8 cellular contexts compared by ENCODE assay signal in the genomic region with DNA sequence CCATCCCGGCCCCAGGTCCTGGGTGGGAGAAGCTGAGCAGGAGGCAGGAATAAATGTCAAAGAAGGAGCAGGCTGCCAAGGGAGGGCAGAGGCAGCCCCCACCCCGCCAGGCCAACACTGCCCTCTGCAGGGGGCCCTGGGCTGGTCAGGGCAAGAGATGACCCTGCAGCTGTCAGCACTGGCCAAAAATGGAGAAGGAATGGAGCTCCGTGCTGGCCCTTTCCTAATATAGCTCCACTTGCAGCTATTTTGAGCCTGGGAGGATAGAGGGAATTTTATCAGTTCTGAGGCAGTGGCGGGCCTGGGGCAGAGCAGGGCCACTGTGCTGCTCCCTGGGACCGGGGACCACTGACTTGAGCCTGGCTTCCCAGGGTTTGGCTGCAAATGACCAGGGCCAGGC. TPM values are rescaled to one million over a fixed set of nuclear protein-coding genes. Genes with fewer than 3 reads are reported as not detected.
A peak's percentile ranks its signal among the peaks of the same experiment; 100 is the strongest.
DNase-seq lines count a peak whose midpoint lies in the region; ATAC-seq, FAIRE-seq and TF ChIP-seq lines count a peak whose summit lies in the region.

No MANE protein-coding gene starts in this region.

- RAD21 ChIA-PET in GM12878 (lab: Charles Lee; ENCODE audit: unreplicated experiment) = interaction anchor here (2.7 kb wide), 1 partner anchor 41 kb away, joined by 9 read pairs; no protein-coding TSS in a partner anchor

- H3K27me3 ChIP-seq in GM12878 (replicated peaks in 1 of 2; ENCODE audit: control insufficient read depth in 2 of 2, insufficient read depth in 2 of 2, low read length in 1 of 2) (no peaks in the 10 kb centered on the region; a peak in 1 of 4 replicates), layer of hippocampus (ENCODE audit: control insufficient read depth, insufficient read depth, low read length) (peaks cover 2% of the 10 kb centered on the region)

- H3K36me3 Mint-ChIP-seq in HFFc6 (ENCODE audit: low read depth) = no peaks in the 10 kb centered on the region

- H3K27ac Mint-ChIP-seq in HFFc6 = no peak overlapping the region

- H3K27ac ChIP-seq in 22Rv1 = no peak overlapping the region
- no peak overlapping the region for H3K27ac ChIP-seq in GM12878 (ENCODE audit: control insufficient read depth, insufficient read depth)
- peak overlapping the region; percentile 79 for H3K27ac ChIP-seq in layer of hippocampus (ENCODE audit: low read depth, low read length)

- no peak overlapping the region for H3K4me3 ChIP-seq in GM12878

- no peaks in the 10 kb centered on the region for H3K36me3 ChIP-seq in GM12878 (ENCODE audit: control insufficient read depth in 2 of 2, insufficient read depth in 2 of 2, low read length in 1 of 2)

- H3K79me2 ChIP-seq in GM12878 (ENCODE audit: control insufficient read depth, insufficient read depth, low read length) = no peaks in the 10 kb centered on the region

- 15% methylated on average over 5 of the region's 5 CpGs for WGBS in GM12878 (ENCODE audit: insufficient coverage, insufficient replicate concordance, low lambda C conversion rate, missing lambda C conversion rate)

- peaks cover 24% of the 10 kb centered on the region for H3K4me1 Mint-ChIP-seq in HFFc6 (ENCODE audit: low read depth)

- POLR2A ChIA-PET in GM12878 (lab: Charles Lee) = no interaction called here

- no peaks in the 10 kb centered on the region for H3K9me3 Mint-ChIP-seq in HFFc6

- ATAC-seq in GM12878 = peak; percentile 39

- peaks cover 13% of the 10 kb centered on the region for H3K27me3 Mint-ChIP-seq in HFFc6 (ENCODE audit: insufficient read depth)

- CTCF ChIA-PET in GM12878 (lab: Yijun Ruan, JAX) = interaction anchor here (1.2 to 1.9 kb wide), 4 partner anchors 10 to 92 kb away, joined by 3 to 17 read pairs (median 7); no protein-coding TSS in a partner anchor

- H3K4me2 ChIP-seq in GM12878 (ENCODE audit: control insufficient read depth, insufficient read depth) = no peak overlapping the region

- no peak for TF ChIP-seq EP300 in GM12878 (IDR thresholded peaks at IDR 0.05; ENCODE audit: borderline replicate concordance in 1 of 2, control insufficient read depth in 1 of 2, low read depth in 2 of 2, low read length in 2 of 2)

- H3K9me3 ChIP-seq in GM12878 (replicated peaks; ENCODE audit: control insufficient read depth, insufficient read depth, low read length) = no peaks in the 10 kb centered on the region

- DNase-seq in HFFc6 (peak; percentile 13), GM12878 (ENCODE audit: low read depth, low spot score) (no peak), GM19238 (ENCODE audit: insufficient read length, low spot score) (no peak), DMS114 treated with DMSO at 0.1 percent for 48 hours (lab: John Stamatoyannopoulos, UW; ENCODE audit: unreplicated experiment) (no peak)
- DNase-seq in activated effector memory CD4-positive, alpha-beta T cell treated with Interleukin-2 at 50 U/mL for 16 hours = no peak
- DNase-seq in stimulated activated CD4-positive, alpha-beta T cell treated with anti-CD3 and anti-CD28 coated beads, Interleukin-4, amount 100 ng/mL, for 1 hour = no peak

- no peak overlapping the region for H3K4me3 Mint-ChIP-seq in HFFc6

- no peak for TF ChIP-seq POLR2A in GM12878 (IDR thresholded peaks at IDR 0.05; ENCODE audit: low read depth, low read length)

- in situ Hi-C loops in GM12878 (cut with MboI) = no loop called here

- TF ChIP-seq CTCF in 22Rv1 (IDR thresholded peaks at IDR 0.05) (peak; percentile 58), HFFc6 (IDR thresholded peaks at IDR 0.05) (peak; percentile 79), GM12878 (IDR thresholded peaks at IDR 0.05 in 2 of 3, conservative IDR thresholded peaks at IDR 0.05 in 1 of 3; ENCODE audit: control insufficient read depth in 2 of 3, extremely low read depth in 1 of 3, insufficient read depth in 1 of 3, low read depth in 3 of 3, low read length in 3 of 3) (peak; percentile 17 to 40 (median 30); a peak in 3 of 6 replicates)

- no peak overlapping the region for H3K9ac ChIP-seq in GM12878 (ENCODE audit: control insufficient read depth, insufficient read depth, low read length)

- no peak overlapping the region for H2AFZ ChIP-seq in GM12878 (ENCODE audit: control insufficient read depth, low read depth, low read length)

- H3K4me1 ChIP-seq in GM12878 (ENCODE audit: control insufficient read depth, insufficient read depth, low read length) = no peaks in the 10 kb centered on the region

- TF ChIP-seq RAD21 in GM12878 (IDR thresholded peaks at IDR 0.05; ENCODE audit: insufficient read depth, low read depth, low read length) = no peak

- FAIRE-seq in GM12878 (lab: Jason Lieb, UNC) = no peak

- SMC1A ChIA-PET in GM12878 (lab: Charles Lee; ENCODE audit: uncharacterized antibody, unreplicated experiment) = interaction anchor here (2.8 to 3.0 kb wide), 2 partner anchors 13 to 42 kb away, joined by 7 to 17 read pairs; no protein-coding TSS in a partner anchor

- no peaks in the 10 kb centered on the region for H4K20me1 ChIP-seq in GM12878 (ENCODE audit: control insufficient read depth, insufficient read depth)

- no TSS peak for BruUV-seq in GM12878 (replicated peaks; lab: Mats Ljungman, UMichigan)

- intact Hi-C loops in GM12878 (cut with micrococcal nuclease; ENCODE audit: unreplicated experiment) = no loop called here

TF ChIP-seq in GM12878, 131 proteins besides CTCF, POLR2A, EP300 and RAD21:
- no peak for TF ChIP-seq SUZ12 (IDR thresholded peaks at IDR 0.05; ENCODE audit: unreplicated experiment)
- TF ChIP-seq NR2F1 (conservative IDR thresholded peaks at IDR 0.05) = 0 out of 2 replicates have a peak, but pooled peaks have one; percentile 12

RNA-seq across cellular contexts. Expression of a gene that starts 16.0 kb away (rescaled TPM):
- total RNA-seq in HFFc6 (2021; fragmentation: NEBNext Ultra II Directional; extraction: Animal tissue kit (Norgen Biotek cat#: 25700)) = 1 to 10 TPM in 1 of 6 experiments, under 1 TPM in 5; 0.55 to 1.3 (median 0.66) TPM
- total RNA-seq in GM12878 (2013; cell fraction: nucleolus; rRNA removed) = 0.06 TPM in 1 of 2 replicates, not detected in the other
- under 0.01 TPM in 1 of 2 replicates, not detected in the other for total RNA-seq in GM12878 (2014; rRNA removed)
- 0.04 TPM in 1 of 2 replicates, not detected in the other for total RNA-seq in GM12878 (2014; rRNA removed; fragmentation: Illumina TruSeq; extraction: Trizol)
- total RNA-seq in GM12878 (2021) = 0.05 TPM in 1 of 2 replicates, not detected in the other
- not detected for polyA plus RNA-seq in GM12878 (2011; ENCODE audit: low read depth)
- polyA plus RNA-seq in GM12878 (2011; rRNA removed) = 0.03 and 0.04 TPM in 2 replicates
- 0.05 and 0.10 TPM in 2 replicates for polyA plus RNA-seq in GM12878 (2011; cell fraction: cytosol; rRNA removed)
- 0.04 and 0.06 TPM in 2 replicates for polyA plus RNA-seq in GM12878 (2011; cell fraction: nucleus; rRNA removed)
- polyA plus RNA-seq in GM12878 (2012) = 0.05 and 0.11 TPM in 2 replicates
- polyA plus RNA-seq in GM12878 (2014; fragmentation: Illumina TruSeq; extraction: Trizol) = 0.03 and 0.04 TPM in 2 replicates
- polyA plus RNA-seq in GM12878 (2014; fragmentation: Nextera tagmentation; extraction: Ambion mirVana) = under 1 TPM; 0.02 to 0.05 TPM
- polyA plus RNA-seq in GM12878 (2014; rRNA removed) = 0.03 and 0.05 TPM in 2 replicates
- under 1 TPM; 0.06 to 0.07 TPM for polyA plus RNA-seq in GM12878 (2016; fragmentation: Nextera tagmentation; extraction: Ambion mirVana)
- 0.15 TPM in 1 of 2 replicates, not detected in the other for polyA minus RNA-seq in GM12878 (2011; rRNA and poly(A)+ RNA removed)
- not detected in 2 replicates for polyA minus RNA-seq in GM12878 (2011; cell fraction: cytosol; rRNA and poly(A)+ RNA removed)
- not detected in 2 replicates for polyA minus RNA-seq in GM12878 (2011; cell fraction: nucleus; rRNA and poly(A)+ RNA removed)

RNA-seq across cellular contexts. Expression of a gene that starts 30.0 kb away (rescaled TPM):
- total RNA-seq in HFFc6 (2021; fragmentation: NEBNext Ultra II Directional; extraction: Animal tissue kit (Norgen Biotek cat#: 25700)) = not detected
- not detected in 2 replicates for total RNA-seq in GM12878 (2013; cell fraction: nucleolus; rRNA removed)
- total RNA-seq in GM12878 (2014; rRNA removed) = not detected in 2 replicates
- total RNA-seq in GM12878 (2014; rRNA removed; fragmentation: Illumina TruSeq; extraction: Trizol) = not detected in 2 replicates
- total RNA-seq in GM12878 (2021) = not detected in 2 replicates
- not detected for polyA plus RNA-seq in GM12878 (2011; ENCODE audit: low read depth)
- not detected in 2 replicates for polyA plus RNA-seq in GM12878 (2011; rRNA removed)
- polyA plus RNA-seq in GM12878 (2011; cell fraction: cytosol; rRNA removed) = not detected in 2 replicates
- polyA plus RNA-seq in GM12878 (2011; cell fraction: nucleus; rRNA removed) = not detected in 2 replicates
- polyA plus RNA-seq in GM12878 (2012) = not detected in 2 replicates
- not detected in 2 replicates for polyA plus RNA-seq in GM12878 (2014; fragmentation: Illumina TruSeq; extraction: Trizol)
- not detected for polyA plus RNA-seq in GM12878 (2014; fragmentation: Nextera tagmentation; extraction: Ambion mirVana)
- not detected in 2 replicates for polyA plus RNA-seq in GM12878 (2014; rRNA removed)
- polyA plus RNA-seq in GM12878 (2016; fragmentation: Nextera tagmentation; extraction: Ambion mirVana) = not detected
- not detected in 2 replicates for polyA minus RNA-seq in GM12878 (2011; rRNA and poly(A)+ RNA removed)
- polyA minus RNA-seq in GM12878 (2011; cell fraction: cytosol; rRNA and poly(A)+ RNA removed) = not detected in 2 replicates
- polyA minus RNA-seq in GM12878 (2011; cell fraction: nucleus; rRNA and poly(A)+ RNA removed) = not detected in 2 replicates
